In the genomic region with DNA sequence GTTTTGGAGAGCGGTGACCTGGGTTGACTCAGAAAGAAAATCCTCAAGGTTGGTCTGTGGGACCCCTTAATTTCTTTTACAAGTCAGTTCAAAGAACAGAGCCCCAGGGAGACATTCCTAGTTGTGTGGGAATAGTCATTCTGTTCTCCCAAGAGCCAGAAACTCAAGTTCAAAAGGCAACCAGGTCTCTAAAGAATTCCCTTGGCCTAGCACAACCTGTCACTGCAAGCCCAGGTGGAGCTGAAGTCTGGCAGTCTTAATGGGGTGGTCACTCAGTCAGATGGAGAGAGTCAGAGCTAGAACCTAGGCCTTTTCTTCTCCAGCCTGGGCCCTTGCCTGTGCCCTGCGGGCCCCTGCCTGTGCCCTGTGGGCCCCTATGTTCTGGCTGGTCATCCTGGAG, we compare ENCODE assay signal across 19 cellular contexts.
"Had no signal": no experiment of that assay in that cellular context is flagged by ENCODE, and none has a peak within 500 bp of the region (broad histone marks: within the 10 kb centered on the region; RNA-seq: fewer than 3 reads in every experiment).

No MANE protein-coding gene starts in this region.

- H3K27ac ChIP-seq: dorsolateral prefrontal cortex, heart left ventricle, right atrium auricular region, testis, tibial nerve, upper lobe of right lung, vagina had no signal

- H3K27ac Mint-ChIP-seq: naive thymus-derived CD8-positive, alpha-beta T cell; stimulated activated effector memory CD8-positive, alpha-beta T cell treated with anti-CD3 and anti-CD28 coated beads, Interleukin-12 subunit alpha, Interleukin-12 subunit beta, amount 100 ng/mL, for 72 hours had no signal

- H3K27me3 ChIP-seq: dorsolateral prefrontal cortex, heart left ventricle, right atrium auricular region, testis, tibial nerve, upper lobe of right lung, vagina had no signal

- ATAC-seq: esophagus mucosa; heart left ventricle; left lobe of liver; naive thymus-derived CD8-positive, alpha-beta T cell; stimulated activated effector memory CD8-positive, alpha-beta T cell treated with anti-CD3 and anti-CD28 coated beads, Interleukin-12 subunit alpha, Interleukin-12 subunit beta, amount 100 ng/mL, for 72 hours; stimulated activated naive CD8-positive, alpha-beta T cell treated with anti-CD3 and anti-CD28 coated beads, Interleukin-15, amount 100 ng/mL, for 72 hours; upper lobe of right lung had no signal

- H3K36me3 ChIP-seq: heart left ventricle, right atrium auricular region, tibial nerve, upper lobe of right lung, vagina had no signal

- H3K36me3 Mint-ChIP-seq: naive thymus-derived CD8-positive, alpha-beta T cell; stimulated activated effector memory CD8-positive, alpha-beta T cell treated with anti-CD3 and anti-CD28 coated beads, Interleukin-12 subunit alpha, Interleukin-12 subunit beta, amount 100 ng/mL, for 72 hours had no signal

- DNase-seq: cortex of kidney; dorsolateral prefrontal cortex; effector CD8-positive, alpha-beta T cell; heart left ventricle; hippocampal formation; mesendoderm; naive thymus-derived CD8-positive, alpha-beta T cell; stimulated activated CD4-positive, alpha-beta T cell treated with anti-CD3 and anti-CD28 coated beads, Interleukin-4, amount 100 ng/mL, for 1 hour; stimulated activated CD8-positive, alpha-beta memory T cell treated with anti-CD3 and anti-CD28 coated beads, Interleukin-4, amount 100 ng/mL, for 48 hours; stimulated activated naive CD8-positive, alpha-beta T cell treated with anti-CD3 and anti-CD28 coated beads, Interleukin-15, amount 100 ng/mL, for 72 hours; testis had no signal

- H3K9me3 ChIP-seq: heart left ventricle, right atrium auricular region, testis, tibial nerve, upper lobe of right lung, vagina had no signal

- H3K4me2 ChIP-seq: smooth muscle cell had no signal

- H3K9me3 Mint-ChIP-seq: naive thymus-derived CD8-positive, alpha-beta T cell; stimulated activated effector memory CD8-positive, alpha-beta T cell treated with anti-CD3 and anti-CD28 coated beads, Interleukin-12 subunit alpha, Interleukin-12 subunit beta, amount 100 ng/mL, for 72 hours; stimulated activated naive CD8-positive, alpha-beta T cell treated with anti-CD3 and anti-CD28 coated beads, Interleukin-15, amount 100 ng/mL, for 72 hours had no signal

- H3K27me3 Mint-ChIP-seq: naive thymus-derived CD8-positive, alpha-beta T cell; stimulated activated naive CD8-positive, alpha-beta T cell treated with anti-CD3 and anti-CD28 coated beads, Interleukin-15, amount 100 ng/mL, for 72 hours had no signal

- H3K4me3 Mint-ChIP-seq: naive thymus-derived CD8-positive, alpha-beta T cell; stimulated activated effector memory CD8-positive, alpha-beta T cell treated with anti-CD3 and anti-CD28 coated beads, Interleukin-12 subunit alpha, Interleukin-12 subunit beta, amount 100 ng/mL, for 72 hours; stimulated activated naive CD8-positive, alpha-beta T cell treated with anti-CD3 and anti-CD28 coated beads, Interleukin-15, amount 100 ng/mL, for 72 hours had no signal

- H3K4me1 ChIP-seq: upper lobe of right lung, vagina had no signal

- H3K4me3 ChIP-seq: dorsolateral prefrontal cortex, heart left ventricle, right atrium auricular region, smooth muscle cell, testis, tibial nerve, upper lobe of right lung, vagina had no signal
